In genomic region chr20:58696411-58696961, GRCh38 we compare ENCODE assay signal across 1 cellular context.
TF ChIP-seq lines count a peak whose summit lies in the region.

No MANE protein-coding gene starts in this region.

TF ChIP-seq in IMR-90, 13 proteins besides CTCF, POLR2A, EP300 and RAD21 (continued from another document):
- no peak for TF ChIP-seq ELK1 (IDR thresholded peaks at IDR 0.05; ENCODE audit: borderline replicate concordance, low read depth, low read length)
- no peak for TF ChIP-seq RCOR1 (IDR thresholded peaks at IDR 0.05; ENCODE audit: insufficient replicate concordance, low read length)
- no peak for TF ChIP-seq BHLHE40 (IDR thresholded peaks at IDR 0.05; ENCODE audit: low read depth, low read length)
